ENCODE assay signal across 16 cellular contexts in genomic region chr2:211900518-211900917, GRCh38.
DNase-seq lines count a peak whose midpoint lies in the region; ATAC-seq and TF ChIP-seq lines count a peak whose summit lies in the region.
"Had no signal": no experiment of that assay in that cellular context is flagged by ENCODE, and none has a peak within 500 bp of the region (broad histone marks: within the 10 kb centered on the region; RNA-seq: fewer than 3 reads in every experiment).

No MANE protein-coding gene starts in this region.

- intact Hi-C loops in right cardiac atrium (cut with DNase I) (no loop called here), psoas muscle (cut with DNase I) (no loop called here), sciatic nerve (cut with DNase I) (no loop called here)

- no peak overlapping the region for H3K4me3 Mint-ChIP-seq in effector memory CD8-positive, alpha-beta T cell
- H3K4me3 Mint-ChIP-seq: CD4-positive, CD25-positive, alpha-beta regulatory T cell had no signal

- no peaks in the 10 kb centered on the region for H3K79me2 ChIP-seq in ACC112 (ENCODE audit: control insufficient read depth, insufficient read depth, low read length, unreplicated experiment)

- no peaks in the 10 kb centered on the region for H3K9me3 ChIP-seq in right cardiac atrium (ENCODE audit: control insufficient read depth, low read length)
- no peaks in the 10 kb centered on the region for H3K9me3 ChIP-seq in psoas muscle
- H3K9me3 ChIP-seq: BE2C, HAP-1 had no signal

- H3K4me1 ChIP-seq in ACC112 (ENCODE audit: control insufficient read depth, insufficient read depth, low read length, unreplicated experiment) = no peaks in the 10 kb centered on the region
- peaks cover 2% of the 10 kb centered on the region for H3K4me1 ChIP-seq in right cardiac atrium (ENCODE audit: control insufficient read depth, insufficient read depth, low read length)
- H3K4me1 ChIP-seq in psoas muscle = peaks cover 27% of the 10 kb centered on the region
- H3K4me1 ChIP-seq: HAP-1 had no signal

- ATAC-seq in right cardiac atrium (peak; percentile 67 to 73), psoas muscle (peak; percentile 65 to 86 (median 80)), GM21528 (IDR thresholded peaks at IDR 0.05; ENCODE audit: low FRiP score, unreplicated experiment) (no peak), sciatic nerve (no peak)
- no peak for ATAC-seq in effector memory CD8-positive, alpha-beta T cell (replicated peaks)
- ATAC-seq: Panc1 had no signal

- no peak overlapping the region for H3K27ac ChIP-seq in ACC112 (ENCODE audit: low read depth, low read length)
- H3K27ac ChIP-seq in right cardiac atrium (ENCODE audit: low read length) = no peak overlapping the region
- H3K27ac ChIP-seq in psoas muscle = peak overlapping the region; percentile 83

- H3K27me3 Mint-ChIP-seq in effector memory CD8-positive, alpha-beta T cell = no peaks in the 10 kb centered on the region
- H3K27me3 Mint-ChIP-seq: CD4-positive, CD25-positive, alpha-beta regulatory T cell had no signal

- no peaks in the 10 kb centered on the region for H3K36me3 Mint-ChIP-seq in effector memory CD8-positive, alpha-beta T cell (ENCODE audit: insufficient read depth)
- H3K36me3 Mint-ChIP-seq: CD4-positive, CD25-positive, alpha-beta regulatory T cell had no signal

- H3K36me3 ChIP-seq in ACC112 (ENCODE audit: insufficient read depth, low read length) = no peaks in the 10 kb centered on the region
- H3K36me3 ChIP-seq in psoas muscle (ENCODE audit: insufficient read depth in 1 of 2, low read depth in 1 of 2) = no peaks in the 10 kb centered on the region
- H3K36me3 ChIP-seq: BE2C, HAP-1 had no signal

- H3K27ac Mint-ChIP-seq in effector memory CD8-positive, alpha-beta T cell = no peak overlapping the region
- H3K27ac Mint-ChIP-seq: CD4-positive, CD25-positive, alpha-beta regulatory T cell had no signal

- no peaks in the 10 kb centered on the region for H3K4me1 Mint-ChIP-seq in effector memory CD8-positive, alpha-beta T cell (ENCODE audit: low read depth in 2 of 2)
- H3K4me1 Mint-ChIP-seq: CD4-positive, CD25-positive, alpha-beta regulatory T cell had no signal

- DNase-seq in fibroblast of peridontal ligament (ENCODE audit: extremely low read depth) = peak; percentile 4
- DNase-seq in right cardiac atrium = no peak
- DNase-seq in psoas muscle = no peak
- DNase-seq in effector memory CD8-positive, alpha-beta T cell = no peak
- DNase-seq in NCI-H2171 (lab: John Stamatoyannopoulos, UW) = no peak
- DNase-seq in sciatic nerve (ENCODE audit: low spot score) = no peak
- DNase-seq: 8988T; BE2C; CD4-positive, CD25-positive, alpha-beta regulatory T cell; MM.1S; NCI-H1092 treated with DMSO at 0.1 percent for 48 hours; NCI-H2029 treated with DMSO at 0.1 percent for 48 hours had no signal

- TF ChIP-seq CTCF in psoas muscle (IDR thresholded peaks at IDR 0.05) = no peak

- H3K4me3 ChIP-seq in ACC112 (ENCODE audit: low read depth, low read length) (no peak overlapping the region), right cardiac atrium (ENCODE audit: low read length) (no peak overlapping the region), psoas muscle (peak overlapping the region; percentile 45)
- H3K4me3 ChIP-seq: HAP-1 had no signal

- H2AFZ ChIP-seq in ACC112 (ENCODE audit: low read length, unreplicated experiment) = peak overlapping the region; percentile 79

- WGBS in right cardiac atrium = 65% methylated on average over 2 of the region's 2 CpGs
- 71 to 75% (median 75%) methylated on average over 2 of the region's 2 CpGs for WGBS in psoas muscle, 3 donors

- H3K27me3 ChIP-seq in ACC112 (ENCODE audit: insufficient read depth, low read length) (no peaks in the 10 kb centered on the region), right cardiac atrium (ENCODE audit: control insufficient read depth, insufficient read depth) (no peaks in the 10 kb centered on the region), psoas muscle (ENCODE audit: insufficient read depth in 3 of 3, low read length in 2 of 3) (no peaks in the 10 kb centered on the region)
- H3K27me3 ChIP-seq: BE2C had no signal

- H3K9me3 Mint-ChIP-seq in effector memory CD8-positive, alpha-beta T cell = peaks cover 5 to 11% of the 10 kb centered on the region in 2 donors

Comparison
In these comparisons a context has a peak if more than half of its experiments do, and no peak if none do; other contexts are left out.
1. ATAC-seq: peak in right cardiac atrium (2 of 2) and psoas muscle (4 of 4); none in effector memory CD8-positive, alpha-beta T cell (single experiment), GM21528 (single experiment) and sciatic nerve (single experiment).